1 cellular context compared by ENCODE assay signal in the genomic region with DNA sequence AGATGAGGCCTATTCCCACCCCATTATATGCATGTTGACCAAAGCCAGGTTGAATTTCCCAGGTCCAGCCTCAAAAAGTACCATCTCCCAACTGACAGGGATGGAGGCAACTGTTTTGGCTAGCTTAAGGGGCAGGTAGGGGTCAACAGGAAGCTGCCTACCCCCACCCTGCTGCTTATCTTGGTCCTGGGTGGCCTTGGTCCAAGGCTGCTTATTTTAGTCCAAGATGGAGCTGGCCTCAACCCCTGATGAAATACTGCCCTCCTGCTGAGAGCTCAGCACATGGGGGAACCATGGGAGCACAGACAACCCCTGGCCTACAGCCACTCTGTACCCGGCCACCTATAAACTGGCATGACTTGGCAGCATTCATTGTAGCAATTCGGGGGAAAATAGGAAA.
TF ChIP-seq lines count a peak whose summit lies in the region.

No MANE protein-coding gene starts in this region.

TF ChIP-seq in K562, 482 proteins besides CTCF, POLR2A, EP300 and RAD21 (continues in another document):
- TF ChIP-seq, protein P1, sequence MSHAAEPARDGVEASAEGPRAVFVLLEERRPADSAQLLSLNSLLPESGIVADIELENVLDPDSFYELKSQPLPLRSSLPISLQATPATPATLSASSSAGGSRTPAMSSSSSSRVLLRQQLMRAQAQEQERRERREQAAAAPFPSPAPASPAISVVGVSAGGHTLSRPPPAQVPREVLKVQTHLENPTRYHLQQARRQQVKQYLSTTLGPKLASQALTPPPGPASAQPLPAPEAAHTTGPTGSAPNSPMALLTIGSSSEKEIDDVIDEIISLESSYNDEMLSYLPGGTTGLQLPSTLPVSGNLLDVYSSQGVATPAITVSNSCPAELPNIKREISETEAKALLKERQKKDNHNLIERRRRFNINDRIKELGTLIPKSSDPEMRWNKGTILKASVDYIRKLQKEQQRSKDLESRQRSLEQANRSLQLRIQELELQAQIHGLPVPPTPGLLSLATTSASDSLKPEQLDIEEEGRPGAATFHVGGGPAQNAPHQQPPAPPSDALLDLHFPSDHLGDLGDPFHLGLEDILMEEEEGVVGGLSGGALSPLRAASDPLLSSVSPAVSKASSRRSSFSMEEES (CRISPR knock-in tag; IDR thresholded peaks at IDR 0.05): no peak
- peak in 1 of 2 experiments; percentile 6; a peak in 1 of 4 replicates for TF ChIP-seq KDM1A (IDR thresholded peaks at IDR 0.05)
- peak; percentile 36 for TF ChIP-seq TCF3 (CRISPR knock-in tag; IDR thresholded peaks at IDR 0.05)
- TF ChIP-seq, protein P2, sequence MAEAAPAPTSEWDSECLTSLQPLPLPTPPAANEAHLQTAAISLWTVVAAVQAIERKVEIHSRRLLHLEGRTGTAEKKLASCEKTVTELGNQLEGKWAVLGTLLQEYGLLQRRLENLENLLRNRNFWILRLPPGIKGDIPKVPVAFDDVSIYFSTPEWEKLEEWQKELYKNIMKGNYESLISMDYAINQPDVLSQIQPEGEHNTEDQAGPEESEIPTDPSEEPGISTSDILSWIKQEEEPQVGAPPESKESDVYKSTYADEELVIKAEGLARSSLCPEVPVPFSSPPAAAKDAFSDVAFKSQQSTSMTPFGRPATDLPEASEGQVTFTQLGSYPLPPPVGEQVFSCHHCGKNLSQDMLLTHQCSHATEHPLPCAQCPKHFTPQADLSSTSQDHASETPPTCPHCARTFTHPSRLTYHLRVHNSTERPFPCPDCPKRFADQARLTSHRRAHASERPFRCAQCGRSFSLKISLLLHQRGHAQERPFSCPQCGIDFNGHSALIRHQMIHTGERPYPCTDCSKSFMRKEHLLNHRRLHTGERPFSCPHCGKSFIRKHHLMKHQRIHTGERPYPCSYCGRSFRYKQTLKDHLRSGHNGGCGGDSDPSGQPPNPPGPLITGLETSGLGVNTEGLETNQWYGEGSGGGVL (CRISPR knock-in tag; IDR thresholded peaks at IDR 0.05): no peak
- no peak for TF ChIP-seq HDAC1 (IDR thresholded peaks at IDR 0.05)
- peak; percentile 22; the same call in 1 of the 2 replicates for TF ChIP-seq KLF16 (IDR thresholded peaks at IDR 0.05)
- no peak for TF ChIP-seq IRF2 (CRISPR knock-in tag; IDR thresholded peaks at IDR 0.05)
- TF ChIP-seq, protein P3, sequence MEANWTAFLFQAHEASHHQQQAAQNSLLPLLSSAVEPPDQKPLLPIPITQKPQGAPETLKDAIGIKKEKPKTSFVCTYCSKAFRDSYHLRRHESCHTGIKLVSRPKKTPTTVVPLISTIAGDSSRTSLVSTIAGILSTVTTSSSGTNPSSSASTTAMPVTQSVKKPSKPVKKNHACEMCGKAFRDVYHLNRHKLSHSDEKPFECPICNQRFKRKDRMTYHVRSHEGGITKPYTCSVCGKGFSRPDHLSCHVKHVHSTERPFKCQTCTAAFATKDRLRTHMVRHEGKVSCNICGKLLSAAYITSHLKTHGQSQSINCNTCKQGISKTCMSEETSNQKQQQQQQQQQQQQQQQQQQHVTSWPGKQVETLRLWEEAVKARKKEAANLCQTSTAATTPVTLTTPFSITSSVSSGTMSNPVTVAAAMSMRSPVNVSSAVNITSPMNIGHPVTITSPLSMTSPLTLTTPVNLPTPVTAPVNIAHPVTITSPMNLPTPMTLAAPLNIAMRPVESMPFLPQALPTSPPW (CRISPR knock-in tag; IDR thresholded peaks at IDR 0.05): 0 out of 2 replicates have a peak, but pooled peaks have one; percentile 20
- no peak for TF ChIP-seq NEUROD1 (IDR thresholded peaks at IDR 0.05; ENCODE audit: borderline replicate concordance, low read depth, low read length, partially characterized antibody)
- TF ChIP-seq, protein P4, sequence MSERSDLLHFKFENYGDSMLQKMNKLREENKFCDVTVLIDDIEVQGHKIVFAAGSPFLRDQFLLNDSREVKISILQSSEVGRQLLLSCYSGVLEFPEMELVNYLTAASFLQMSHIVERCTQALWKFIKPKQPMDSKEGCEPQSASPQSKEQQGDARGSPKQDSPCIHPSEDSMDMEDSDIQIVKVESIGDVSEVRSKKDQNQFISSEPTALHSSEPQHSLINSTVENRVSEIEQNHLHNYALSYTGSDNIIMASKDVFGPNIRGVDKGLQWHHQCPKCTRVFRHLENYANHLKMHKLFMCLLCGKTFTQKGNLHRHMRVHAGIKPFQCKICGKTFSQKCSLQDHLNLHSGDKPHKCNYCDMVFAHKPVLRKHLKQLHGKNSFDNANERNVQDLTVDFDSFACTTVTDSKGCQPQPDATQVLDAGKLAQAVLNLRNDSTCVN (CRISPR knock-in tag; IDR thresholded peaks at IDR 0.05): no peak
- no peak for TF ChIP-seq NR4A1 (CRISPR knock-in tag; IDR thresholded peaks at IDR 0.05)
- TF ChIP-seq NR4A1 (tag; IDR thresholded peaks at IDR 0.05): peak; percentile 31; the same call in 1 of the 2 replicates
- peak; percentile 49 for TF ChIP-seq ZFX (CRISPR knock-in tag; IDR thresholded peaks at IDR 0.05)
- no peak for TF ChIP-seq ZKSCAN8 (CRISPR knock-in tag; IDR thresholded peaks at IDR 0.05)
- TF ChIP-seq, protein P5, sequence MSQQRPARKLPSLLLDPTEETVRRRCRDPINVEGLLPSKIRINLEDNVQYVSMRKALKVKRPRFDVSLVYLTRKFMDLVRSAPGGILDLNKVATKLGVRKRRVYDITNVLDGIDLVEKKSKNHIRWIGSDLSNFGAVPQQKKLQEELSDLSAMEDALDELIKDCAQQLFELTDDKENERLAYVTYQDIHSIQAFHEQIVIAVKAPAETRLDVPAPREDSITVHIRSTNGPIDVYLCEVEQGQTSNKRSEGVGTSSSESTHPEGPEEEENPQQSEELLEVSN (IDR thresholded peaks at IDR 0.05; ENCODE audit: borderline replicate concordance in 1 of 2, extremely low read depth in 1 of 2, insufficient read depth in 1 of 2, insufficient read length in 1 of 2, low read depth in 1 of 2, low read length in 1 of 2, poor library complexity in 1 of 2, severe bottlenecking in 1 of 2): peak in 1 of 2 experiments; percentile 32
- peak in 2 of 3 experiments; percentile 29 to 79 for TF ChIP-seq YY1 (IDR thresholded peaks at IDR 0.05; ENCODE audit: borderline replicate concordance in 1 of 3, control insufficient read depth in 1 of 3, extremely low read depth in 1 of 3, insufficient read depth in 3 of 3, insufficient read length in 1 of 3, insufficient replicate concordance in 2 of 3, low read depth in 1 of 3, low read length in 2 of 3)
- TF ChIP-seq DPF2 (IDR thresholded peaks at IDR 0.05): peak; percentile 19; the same call in 1 of the 2 replicates
- TF ChIP-seq, protein P6, sequence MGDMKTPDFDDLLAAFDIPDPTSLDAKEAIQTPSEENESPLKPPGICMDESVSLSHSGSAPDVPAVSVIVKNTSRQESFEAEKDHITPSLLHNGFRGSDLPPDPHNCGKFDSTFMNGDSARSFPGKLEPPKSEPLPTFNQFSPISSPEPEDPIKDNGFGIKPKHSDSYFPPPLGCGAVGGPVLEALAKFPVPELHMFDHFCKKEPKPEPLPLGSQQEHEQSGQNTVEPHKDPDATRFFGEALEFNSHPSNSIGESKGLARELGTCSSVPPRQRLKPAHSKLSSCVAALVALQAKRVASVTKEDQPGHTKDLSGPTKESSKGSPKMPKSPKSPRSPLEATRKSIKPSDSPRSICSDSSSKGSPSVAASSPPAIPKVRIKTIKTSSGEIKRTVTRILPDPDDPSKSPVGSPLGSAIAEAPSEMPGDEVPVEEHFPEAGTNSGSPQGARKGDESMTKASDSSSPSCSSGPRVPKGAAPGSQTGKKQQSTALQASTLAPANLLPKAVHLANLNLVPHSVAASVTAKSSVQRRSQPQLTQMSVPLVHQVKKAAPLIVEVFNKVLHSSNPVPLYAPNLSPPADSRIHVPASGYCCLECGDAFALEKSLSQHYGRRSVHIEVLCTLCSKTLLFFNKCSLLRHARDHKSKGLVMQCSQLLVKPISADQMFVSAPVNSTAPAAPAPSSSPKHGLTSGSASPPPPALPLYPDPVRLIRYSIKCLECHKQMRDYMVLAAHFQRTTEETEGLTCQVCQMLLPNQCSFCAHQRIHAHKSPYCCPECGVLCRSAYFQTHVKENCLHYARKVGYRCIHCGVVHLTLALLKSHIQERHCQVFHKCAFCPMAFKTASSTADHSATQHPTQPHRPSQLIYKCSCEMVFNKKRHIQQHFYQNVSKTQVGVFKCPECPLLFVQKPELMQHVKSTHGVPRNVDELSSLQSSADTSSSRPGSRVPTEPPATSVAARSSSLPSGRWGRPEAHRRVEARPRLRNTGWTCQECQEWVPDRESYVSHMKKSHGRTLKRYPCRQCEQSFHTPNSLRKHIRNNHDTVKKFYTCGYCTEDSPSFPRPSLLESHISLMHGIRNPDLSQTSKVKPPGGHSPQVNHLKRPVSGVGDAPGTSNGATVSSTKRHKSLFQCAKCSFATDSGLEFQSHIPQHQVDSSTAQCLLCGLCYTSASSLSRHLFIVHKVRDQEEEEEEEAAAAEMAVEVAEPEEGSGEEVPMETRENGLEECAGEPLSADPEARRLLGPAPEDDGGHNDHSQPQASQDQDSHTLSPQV (IDR thresholded peaks at IDR 0.05): peak; percentile 84
- TF ChIP-seq ZBTB7A (IDR thresholded peaks at IDR 0.05; ENCODE audit: borderline replicate concordance, control insufficient read depth, low read depth, low read length): peak; percentile 81; the same call in 1 of the 2 replicates
- TF ChIP-seq TGIF2 (CRISPR knock-in tag; IDR thresholded peaks at IDR 0.05): no peak
- TF ChIP-seq CBX3 (IDR thresholded peaks at IDR 0.05; ENCODE audit: borderline replicate concordance in 1 of 2, low read length in 2 of 2): peak in 1 of 2 experiments; percentile 48; a peak in 1 of 3 replicates
- TF ChIP-seq NFIC (IDR thresholded peaks at IDR 0.05): peak; percentile 71
- no peak for TF ChIP-seq ZNF695 (CRISPR knock-in tag; IDR thresholded peaks at IDR 0.05)
- peak; percentile 28 for TF ChIP-seq HDAC3 (IDR thresholded peaks at IDR 0.05; ENCODE audit: borderline replicate concordance, partially characterized antibody)
- peak; percentile 42; the same call in 1 of the 2 replicates for TF ChIP-seq MEF2A (IDR thresholded peaks at IDR 0.05; ENCODE audit: control insufficient read depth, low read depth, low read length)
- no peak for TF ChIP-seq OTX1 (CRISPR knock-in tag; IDR thresholded peaks at IDR 0.05)
- TF ChIP-seq, protein P7, sequence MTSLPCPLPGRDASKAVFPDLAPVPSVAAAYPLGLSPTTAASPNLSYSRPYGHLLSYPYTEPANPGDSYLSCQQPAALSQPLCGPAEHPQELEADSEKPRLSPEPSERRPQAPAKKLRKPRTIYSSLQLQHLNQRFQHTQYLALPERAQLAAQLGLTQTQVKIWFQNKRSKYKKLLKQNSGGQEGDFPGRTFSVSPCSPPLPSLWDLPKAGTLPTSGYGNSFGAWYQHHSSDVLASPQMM (CRISPR knock-in tag; IDR thresholded peaks at IDR 0.05): no peak
- TF ChIP-seq CEBPB (tag; IDR thresholded peaks at IDR 0.05): peak; percentile 54; the same call in 1 of the 2 replicates
- TF ChIP-seq RCOR1 (IDR thresholded peaks at IDR 0.05; ENCODE audit: borderline replicate concordance in 1 of 2, low read depth in 2 of 2, low read length in 2 of 2): peak in 1 of 2 experiments; percentile 61; a peak in 1 of 4 replicates
- peak; percentile 62 for TF ChIP-seq NCOR1 (IDR thresholded peaks at IDR 0.05)
- TF ChIP-seq ZNF311 (CRISPR knock-in tag; IDR thresholded peaks at IDR 0.05): 0 out of 2 replicates have a peak, but pooled peaks have one; percentile 43
- TF ChIP-seq, protein P8, sequence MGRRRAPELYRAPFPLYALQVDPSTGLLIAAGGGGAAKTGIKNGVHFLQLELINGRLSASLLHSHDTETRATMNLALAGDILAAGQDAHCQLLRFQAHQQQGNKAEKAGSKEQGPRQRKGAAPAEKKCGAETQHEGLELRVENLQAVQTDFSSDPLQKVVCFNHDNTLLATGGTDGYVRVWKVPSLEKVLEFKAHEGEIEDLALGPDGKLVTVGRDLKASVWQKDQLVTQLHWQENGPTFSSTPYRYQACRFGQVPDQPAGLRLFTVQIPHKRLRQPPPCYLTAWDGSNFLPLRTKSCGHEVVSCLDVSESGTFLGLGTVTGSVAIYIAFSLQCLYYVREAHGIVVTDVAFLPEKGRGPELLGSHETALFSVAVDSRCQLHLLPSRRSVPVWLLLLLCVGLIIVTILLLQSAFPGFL (CRISPR knock-in tag; IDR thresholded peaks at IDR 0.05): no peak
- TF ChIP-seq SMAD4 (CRISPR knock-in tag; conservative IDR thresholded peaks at IDR 0.05): peak; percentile 60; the same call in 1 of the 2 replicates
- TF ChIP-seq ZNF3 (CRISPR knock-in tag; IDR thresholded peaks at IDR 0.05): no peak
- TF ChIP-seq, protein P9, sequence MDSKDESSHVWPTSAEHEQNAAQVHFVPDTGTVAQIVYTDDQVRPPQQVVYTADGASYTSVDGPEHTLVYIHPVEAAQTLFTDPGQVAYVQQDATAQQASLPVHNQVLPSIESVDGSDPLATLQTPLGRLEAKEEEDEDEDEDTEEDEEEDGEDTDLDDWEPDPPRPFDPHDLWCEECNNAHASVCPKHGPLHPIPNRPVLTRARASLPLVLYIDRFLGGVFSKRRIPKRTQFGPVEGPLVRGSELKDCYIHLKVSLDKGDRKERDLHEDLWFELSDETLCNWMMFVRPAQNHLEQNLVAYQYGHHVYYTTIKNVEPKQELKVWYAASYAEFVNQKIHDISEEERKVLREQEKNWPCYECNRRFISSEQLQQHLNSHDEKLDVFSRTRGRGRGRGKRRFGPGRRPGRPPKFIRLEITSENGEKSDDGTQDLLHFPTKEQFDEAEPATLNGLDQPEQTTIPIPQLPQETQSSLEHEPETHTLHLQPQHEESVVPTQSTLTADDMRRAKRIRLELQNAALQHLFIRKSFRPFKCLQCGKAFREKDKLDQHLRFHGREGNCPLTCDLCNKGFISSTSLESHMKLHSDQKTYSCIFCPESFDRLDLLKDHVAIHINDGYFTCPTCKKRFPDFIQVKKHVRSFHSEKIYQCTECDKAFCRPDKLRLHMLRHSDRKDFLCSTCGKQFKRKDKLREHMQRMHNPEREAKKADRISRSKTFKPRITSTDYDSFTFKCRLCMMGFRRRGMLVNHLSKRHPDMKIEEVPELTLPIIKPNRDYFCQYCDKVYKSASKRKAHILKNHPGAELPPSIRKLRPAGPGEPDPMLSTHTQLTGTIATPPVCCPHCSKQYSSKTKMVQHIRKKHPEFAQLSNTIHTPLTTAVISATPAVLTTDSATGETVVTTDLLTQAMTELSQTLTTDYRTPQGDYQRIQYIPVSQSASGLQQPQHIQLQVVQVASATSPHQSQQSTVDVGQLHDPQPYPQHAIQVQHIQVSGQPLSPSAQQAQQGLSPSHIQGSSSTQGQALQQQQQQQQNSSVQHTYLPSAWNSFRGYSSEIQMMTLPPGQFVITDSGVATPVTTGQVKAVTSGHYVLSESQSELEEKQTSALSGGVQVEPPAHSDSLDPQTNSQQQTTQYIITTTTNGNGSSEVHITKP (IDR thresholded peaks at IDR 0.05; ENCODE audit: partially characterized antibody): peak; percentile 63
- TF ChIP-seq, protein P10, sequence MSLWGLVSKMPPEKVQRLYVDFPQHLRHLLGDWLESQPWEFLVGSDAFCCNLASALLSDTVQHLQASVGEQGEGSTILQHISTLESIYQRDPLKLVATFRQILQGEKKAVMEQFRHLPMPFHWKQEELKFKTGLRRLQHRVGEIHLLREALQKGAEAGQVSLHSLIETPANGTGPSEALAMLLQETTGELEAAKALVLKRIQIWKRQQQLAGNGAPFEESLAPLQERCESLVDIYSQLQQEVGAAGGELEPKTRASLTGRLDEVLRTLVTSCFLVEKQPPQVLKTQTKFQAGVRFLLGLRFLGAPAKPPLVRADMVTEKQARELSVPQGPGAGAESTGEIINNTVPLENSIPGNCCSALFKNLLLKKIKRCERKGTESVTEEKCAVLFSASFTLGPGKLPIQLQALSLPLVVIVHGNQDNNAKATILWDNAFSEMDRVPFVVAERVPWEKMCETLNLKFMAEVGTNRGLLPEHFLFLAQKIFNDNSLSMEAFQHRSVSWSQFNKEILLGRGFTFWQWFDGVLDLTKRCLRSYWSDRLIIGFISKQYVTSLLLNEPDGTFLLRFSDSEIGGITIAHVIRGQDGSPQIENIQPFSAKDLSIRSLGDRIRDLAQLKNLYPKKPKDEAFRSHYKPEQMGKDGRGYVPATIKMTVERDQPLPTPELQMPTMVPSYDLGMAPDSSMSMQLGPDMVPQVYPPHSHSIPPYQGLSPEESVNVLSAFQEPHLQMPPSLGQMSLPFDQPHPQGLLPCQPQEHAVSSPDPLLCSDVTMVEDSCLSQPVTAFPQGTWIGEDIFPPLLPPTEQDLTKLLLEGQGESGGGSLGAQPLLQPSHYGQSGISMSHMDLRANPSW (CRISPR knock-in tag; IDR thresholded peaks at IDR 0.05): no peak
- no peak for TF ChIP-seq ZNF668 (CRISPR knock-in tag; IDR thresholded peaks at IDR 0.05)
